Comparison of ENCODE assay signal across 8 cellular contexts in genomic region chr17:28725660-28726395, GRCh38. TPM values are rescaled to one million over a fixed set of nuclear protein-coding genes. Genes with fewer than 3 reads are reported as not detected.
A peak's percentile ranks its signal among the peaks of the same experiment; 100 is the strongest.
DNase-seq lines count a peak whose midpoint lies in the region; ATAC-seq and TF ChIP-seq lines count a peak whose summit lies in the region.

Gene TLCD1 (minus strand): TSS chr17:28726233. CDS start chr17:28726097, 136 bp downstream.

- in situ Hi-C loops in HAP-1 (cut with MboI; ENCODE audit: low sequenced_read_pairs): no loop called here

- H3K4me3 Mint-ChIP-seq in stimulated activated memory B cell treated with anti-CD40 and anti-IgM and Interleukin-4, amounts not matched to agents 10 μg/mL and 1 μg/mL and 100 μg/mL, for 72 hours: peak within 1 kb of the TSS; percentile 93

- H3K9me3 ChIP-seq in HAP-1: no peaks in the 10 kb centered on the region

- no peaks in the 10 kb centered on the region for H3K9me3 Mint-ChIP-seq in stimulated activated memory B cell treated with anti-CD40 and anti-IgM and Interleukin-4, amounts not matched to agents 10 μg/mL and 1 μg/mL and 100 μg/mL, for 72 hours

- DNase-seq in D341Med (ENCODE audit: low spot score) (peak; percentile 90), HAP-1 (ENCODE audit: low spot score in 2 of 2) (peak; percentile 84 to 91), NCI-H2227 (lab: John Stamatoyannopoulos, UW; ENCODE audit: unreplicated experiment) (peak; percentile 75), dedifferentiated amniotic fluid mesenchymal stem cell (ENCODE audit: extremely low spot score) (peak; percentile 45), lower leg skin (ENCODE audit: low spot score in 2 of 2) (peak; percentile 54 to 91)

- no peaks in the 10 kb centered on the region for H3K27me3 ChIP-seq in HAP-1 (ENCODE audit: low read depth)

- H3K4me3 ChIP-seq in HAP-1 (peak within 1 kb of the TSS; percentile 56), lower leg skin (ENCODE audit: low read depth, poor library complexity, severe bottlenecking) (peak within 1 kb of the TSS; percentile 56)

- no peak for TF ChIP-seq POLR2A in lower leg skin (IDR thresholded peaks at IDR 0.05)

- no peaks in the 10 kb centered on the region for H3K27me3 Mint-ChIP-seq in stimulated activated memory B cell treated with anti-CD40 and anti-IgM and Interleukin-4, amounts not matched to agents 10 μg/mL and 1 μg/mL and 100 μg/mL, for 72 hours

- intact Hi-C loops in lower leg skin (cut with DNase I; ENCODE audit: low total_unique reads): no loop called here

- 1 to 3% methylated on average over 11 to 21 of the region's 66 CpGs for WGBS in lower leg skin, 2 donors

- peaks cover 54% of the 10 kb centered on the region for H3K4me1 Mint-ChIP-seq in stimulated activated memory B cell treated with anti-CD40 and anti-IgM and Interleukin-4, amounts not matched to agents 10 μg/mL and 1 μg/mL and 100 μg/mL, for 72 hours

- TF ChIP-seq CTCF in lower leg skin (IDR thresholded peaks at IDR 0.05): no peak

- H3K36me3 ChIP-seq in HAP-1 (replicated peaks): peaks cover 46% of the 10 kb centered on the region

- peak within 1 kb of the TSS; percentile 89 for H3K27ac Mint-ChIP-seq in stimulated activated memory B cell treated with anti-CD40 and anti-IgM and Interleukin-4, amounts not matched to agents 10 μg/mL and 1 μg/mL and 100 μg/mL, for 72 hours

- ATAC-seq in activated CD4-positive, CD25-positive, alpha-beta regulatory T cell treated with anti-CD3 and anti-CD28 coated beads, Interleukin-2, amount 50 U/mL, for 24 hours: peak; percentile 17 to 18
- peak; percentile 39 for ATAC-seq in stimulated activated memory B cell treated with anti-CD40 and anti-IgM and Interleukin-4, amounts not matched to agents 10 μg/mL and 1 μg/mL and 100 μg/mL, for 72 hours
- ATAC-seq in GM19397 (IDR thresholded peaks at IDR 0.05; ENCODE audit: unreplicated experiment): no peak

- H3K36me3 Mint-ChIP-seq in stimulated activated memory B cell treated with anti-CD40 and anti-IgM and Interleukin-4, amounts not matched to agents 10 μg/mL and 1 μg/mL and 100 μg/mL, for 72 hours: peaks cover 44% of the 10 kb centered on the region

- H3K4me1 ChIP-seq in HAP-1: peaks cover 37% of the 10 kb centered on the region

RNA-seq across cellular contexts. Expression of gene TLCD1, which starts in this region (rescaled TPM):
- 10 to 100 TPM in 3 of 4 donors, 1 to 10 TPM in 1; 9.4 to 33.6 (median 23.5) TPM for total RNA-seq in lower leg skin
